ENCODE assay signal across 33 cellular contexts in the genomic region with DNA sequence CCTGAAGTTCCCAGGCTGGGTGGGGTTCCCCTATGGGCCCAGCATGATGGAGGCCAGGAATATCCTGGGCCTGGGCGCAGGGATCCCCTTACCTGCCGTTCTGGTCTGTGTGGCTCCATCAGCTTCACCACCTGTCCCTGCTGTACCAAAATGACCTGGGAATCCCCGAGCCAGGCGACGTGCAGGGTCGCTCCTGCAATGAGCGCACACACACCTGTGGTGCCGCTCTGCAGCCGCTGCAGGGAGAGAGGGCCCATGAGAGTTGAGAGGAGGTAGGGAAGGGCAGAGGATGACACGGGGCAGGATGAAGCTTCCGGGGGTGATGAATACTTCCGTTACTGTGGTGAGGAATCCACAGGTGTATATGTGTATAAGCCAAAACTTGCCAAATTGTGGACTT.
"Had no signal": no experiment of that assay in that cellular context is flagged by ENCODE, and none has a peak within 500 bp of the region (broad histone marks: within the 10 kb centered on the region; RNA-seq: fewer than 3 reads in every experiment).

No MANE protein-coding gene starts in this region.

- H3K4me3 ChIP-seq: coronary artery, dorsolateral prefrontal cortex, esophagus muscularis mucosa, gastrocnemius medialis had no signal

- H3K27ac Mint-ChIP-seq: activated B cell treated with CpG ODN at 0.5 μM for 24 hours; activated CD8-positive, alpha-beta T cell treated with anti-CD3 and anti-CD28 coated beads for 36 hours; activated naive CD8-positive, alpha-beta T cell; activated T-helper 17 cell treated with anti-CD3 and anti-CD28 coated beads, Interleukin-2, amount 50 U/mL, for 72 hours; dendritic cell treated with granulocyte-macrophage colony-stimulating factor and Interleukin-4, amounts not matched to agents 40 ng/mL and 50 ng/mL, for 4 days; endodermal cell; T-helper 17 cell; T-helper 2 cell treated with Interferon-gamma antibody and Interleukin-4, amounts not matched to agents 5 μg/mL and 100 μg/mL, for 36 hours had no signal

- DNase-seq: activated B cell treated with CpG ODN at 0.5 μM for 24 hours; activated CD4-positive, alpha-beta T cell treated with anti-CD3 and anti-CD28 coated beads for 48 hours; activated CD4-positive, alpha-beta T cell treated with anti-CD3 and anti-CD28 coated beads, Interleukin-2, amount 50 U/mL, for 1 hour; activated CD4-positive, alpha-beta T cell treated with anti-CD3 and anti-CD28 coated beads, Interleukin-2, amount 50 U/mL, for 48 hours; activated CD8-positive, alpha-beta memory T cell treated with anti-CD3 and anti-CD28 coated beads for 24 hours; activated CD8-positive, alpha-beta T cell treated with anti-CD3 and anti-CD28 coated beads for 36 hours; activated effector memory CD4-positive, alpha-beta T cell treated with Interleukin-2 at 50 U/mL for 16 hours; activated gamma-delta T cell treated with Interleukin-2 at 50 U/mL for 16 hours; activated naive CD4-positive, alpha-beta T cell treated with anti-CD3 and anti-CD28 coated beads, Interleukin-2, amount 50 U/mL, for 16 hours; activated naive CD4-positive, alpha-beta T cell treated with Interleukin-2 at 50 U/mL for 16 hours; activated T-cell treated with anti-CD3 and anti-CD28 coated beads, Interleukin-2, amount 50 U/mL, for 4 hours; amniotic stem cell; anterior cingulate cortex; brain microvascular endothelial cell; dorsolateral prefrontal cortex; effector memory CD4-positive, alpha-beta T cell; endodermal cell; erythroblast; foreskin keratinocyte; gastrocnemius medialis; glutamatergic neuron; T-helper 1 cell; T-helper 17 cell; T1000; WERI-Rb-1 had no signal

- ATAC-seq: activated CD4-positive, CD25-positive, alpha-beta regulatory T cell treated with anti-CD3 and anti-CD28 coated beads, Interleukin-2, amount 50 U/mL, for 24 hours; activated CD8-positive, alpha-beta T cell treated with anti-CD3 and anti-CD28 coated beads for 36 hours; activated T-cell treated with anti-CD3 and anti-CD28 coated beads, Interleukin-2, amount 50 U/mL, for 4 hours; activated T-helper 17 cell treated with anti-CD3 and anti-CD28 coated beads, Interleukin-2, amount 50 U/mL, for 72 hours; foreskin keratinocyte; gastrocnemius medialis; T-helper 17 cell had no signal

- H3K27me3 Mint-ChIP-seq: activated B cell treated with CpG ODN at 0.5 μM for 24 hours; activated CD8-positive, alpha-beta T cell treated with anti-CD3 and anti-CD28 coated beads for 36 hours; activated naive CD8-positive, alpha-beta T cell; activated T-helper 17 cell treated with anti-CD3 and anti-CD28 coated beads, Interleukin-2, amount 50 U/mL, for 72 hours; central memory CD8-positive, alpha-beta T cell; dendritic cell treated with granulocyte-macrophage colony-stimulating factor and Interleukin-4, amounts not matched to agents 40 ng/mL and 50 ng/mL, for 4 days; T-helper 17 cell had no signal

- H3K9me3 ChIP-seq: esophagus muscularis mucosa, gastrocnemius medialis had no signal

- H3K4me3 Mint-ChIP-seq: activated B cell treated with CpG ODN at 0.5 μM for 24 hours; activated CD8-positive, alpha-beta T cell treated with anti-CD3 and anti-CD28 coated beads for 36 hours; activated naive CD8-positive, alpha-beta T cell; activated T-cell treated with anti-CD3 and anti-CD28 coated beads, Interleukin-2, amount 50 U/mL, for 4 hours; activated T-helper 17 cell treated with anti-CD3 and anti-CD28 coated beads, Interleukin-2, amount 50 U/mL, for 72 hours; central memory CD8-positive, alpha-beta T cell; dendritic cell treated with granulocyte-macrophage colony-stimulating factor and Interleukin-4, amounts not matched to agents 40 ng/mL and 50 ng/mL, for 4 days; endodermal cell; T-helper 17 cell; T-helper 2 cell treated with Interferon-gamma antibody and Interleukin-4, amounts not matched to agents 5 μg/mL and 100 μg/mL, for 36 hours had no signal

- H3K4me1 Mint-ChIP-seq: activated T-helper 17 cell treated with anti-CD3 and anti-CD28 coated beads, Interleukin-2, amount 50 U/mL, for 72 hours; central memory CD8-positive, alpha-beta T cell had no signal

- H3K27ac ChIP-seq: brain microvascular endothelial cell, coronary artery, esophagus muscularis mucosa, foreskin keratinocyte, gastrocnemius medialis, WERI-Rb-1 had no signal

- H3K4me1 ChIP-seq: foreskin keratinocyte had no signal

- H3K9me3 Mint-ChIP-seq: activated B cell treated with CpG ODN at 0.5 μM for 24 hours; activated CD8-positive, alpha-beta T cell treated with anti-CD3 and anti-CD28 coated beads for 36 hours; activated T-cell treated with anti-CD3 and anti-CD28 coated beads, Interleukin-2, amount 50 U/mL, for 4 hours; activated T-helper 17 cell treated with anti-CD3 and anti-CD28 coated beads, Interleukin-2, amount 50 U/mL, for 72 hours; central memory CD8-positive, alpha-beta T cell; dendritic cell treated with granulocyte-macrophage colony-stimulating factor and Interleukin-4, amounts not matched to agents 40 ng/mL and 50 ng/mL, for 4 days; endodermal cell; T-helper 2 cell treated with Interferon-gamma antibody and Interleukin-4, amounts not matched to agents 5 μg/mL and 100 μg/mL, for 36 hours had no signal

- H3K27me3 ChIP-seq: brain microvascular endothelial cell, dorsolateral prefrontal cortex, esophagus muscularis mucosa, foreskin keratinocyte, gastrocnemius medialis had no signal
